Comparison of ENCODE assay signal across 1 cellular context in the genomic region with DNA sequence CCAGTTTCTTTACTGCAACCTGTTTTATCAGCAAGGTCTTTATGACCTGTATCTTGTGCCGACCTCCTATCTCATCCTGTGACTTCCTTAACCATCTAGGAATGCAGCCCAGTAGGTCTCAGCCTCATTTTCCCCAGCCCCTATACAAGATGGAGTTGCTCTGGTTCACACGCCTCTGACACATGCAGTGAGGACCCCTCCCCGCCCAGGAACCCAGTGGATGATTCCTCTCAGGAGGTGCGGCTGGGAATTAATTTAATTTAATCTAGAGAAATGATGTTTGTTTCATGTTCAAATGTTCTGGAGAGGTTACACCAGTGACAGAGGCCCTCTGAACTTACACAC.
TF ChIP-seq lines count a peak whose summit lies in the region.

No MANE protein-coding gene starts in this region.

TF ChIP-seq in A549, 52 proteins besides CTCF, POLR2A, EP300 and RAD21 (continued from another document):
- TF ChIP-seq POLR2AphosphoS2 (conservative IDR thresholded peaks at IDR 0.05; ENCODE audit: low read length): no peak
- TF ChIP-seq ZNF302 (CRISPR knock-in tag; IDR thresholded peaks at IDR 0.05): peak; percentile 50; the same call in 1 of the 2 replicates
- TF ChIP-seq EHMT2 (IDR thresholded peaks at IDR 0.05; ENCODE audit: low read depth): no peak
- TF ChIP-seq, protein P1, sequence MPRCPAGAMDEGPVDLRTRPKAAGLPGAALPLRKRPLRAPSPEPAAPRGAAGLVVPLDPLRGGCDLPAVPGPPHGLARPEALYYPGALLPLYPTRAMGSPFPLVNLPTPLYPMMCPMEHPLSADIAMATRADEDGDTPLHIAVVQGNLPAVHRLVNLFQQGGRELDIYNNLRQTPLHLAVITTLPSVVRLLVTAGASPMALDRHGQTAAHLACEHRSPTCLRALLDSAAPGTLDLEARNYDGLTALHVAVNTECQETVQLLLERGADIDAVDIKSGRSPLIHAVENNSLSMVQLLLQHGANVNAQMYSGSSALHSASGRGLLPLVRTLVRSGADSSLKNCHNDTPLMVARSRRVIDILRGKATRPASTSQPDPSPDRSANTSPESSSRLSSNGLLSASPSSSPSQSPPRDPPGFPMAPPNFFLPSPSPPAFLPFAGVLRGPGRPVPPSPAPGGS (IDR thresholded peaks at IDR 0.05): no peak
- TF ChIP-seq HOXA7 (CRISPR knock-in tag; IDR thresholded peaks at IDR 0.05): no peak
- no peak for TF ChIP-seq TFCP2L1 (CRISPR knock-in tag; IDR thresholded peaks at IDR 0.05)
- TF ChIP-seq CBX8 (IDR thresholded peaks at IDR 0.05): no peak
- TF ChIP-seq, protein P2, sequence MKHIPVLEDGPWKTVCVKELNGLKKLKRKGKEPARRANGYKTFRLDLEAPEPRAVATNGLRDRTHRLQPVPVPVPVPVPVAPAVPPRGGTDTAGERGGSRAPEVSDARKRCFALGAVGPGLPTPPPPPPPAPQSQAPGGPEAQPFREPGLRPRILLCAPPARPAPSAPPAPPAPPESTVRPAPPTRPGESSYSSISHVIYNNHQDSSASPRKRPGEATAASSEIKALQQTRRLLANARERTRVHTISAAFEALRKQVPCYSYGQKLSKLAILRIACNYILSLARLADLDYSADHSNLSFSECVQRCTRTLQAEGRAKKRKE (CRISPR knock-in tag; IDR thresholded peaks at IDR 0.05; ENCODE audit: low read depth): 0 out of 2 replicates have a peak, but pooled peaks have one; percentile 31
- TF ChIP-seq FOSL2 (IDR thresholded peaks at IDR 0.05): no peak
- TF ChIP-seq FOSL2 (CRISPR knock-in tag; IDR thresholded peaks at IDR 0.05): no peak
- TF ChIP-seq HOXB5 (CRISPR knock-in tag; IDR thresholded peaks at IDR 0.05): no peak
- no peak for TF ChIP-seq MYC (IDR thresholded peaks at IDR 0.05; ENCODE audit: borderline replicate concordance, low read length)
